ENCODE assay signal across 9 cellular contexts in genomic region chr17:32627233-32628008, GRCh38.
A peak's percentile ranks its signal among the peaks of the same experiment; 100 is the strongest.
DNase-seq lines count a peak whose midpoint lies in the region; ATAC-seq and TF ChIP-seq lines count a peak whose summit lies in the region.
"Had no signal": no experiment of that assay in that cellular context is flagged by ENCODE, and none has a peak within 500 bp of the region (broad histone marks: within the 10 kb centered on the region; RNA-seq: fewer than 3 reads in every experiment).

No MANE protein-coding gene starts in this region.

- no peaks in the 10 kb centered on the region for H3K36me3 ChIP-seq in HUES48 (ENCODE audit: control insufficient read depth, insufficient read depth, low read length)
- H3K36me3 ChIP-seq in osteoblast (ENCODE audit: insufficient read depth, low read length), result no peaks in the 10 kb centered on the region
- H3K36me3 ChIP-seq in heart left ventricle, result no peaks in the 10 kb centered on the region

- H3K4me2 ChIP-seq in osteoblast (ENCODE audit: insufficient read depth, low read length), result no peak overlapping the region

- peaks cover 16% of the 10 kb centered on the region for H3K4me1 ChIP-seq in HUES48 (ENCODE audit: control insufficient read depth, insufficient read depth, low read length)
- peaks cover 8% of the 10 kb centered on the region for H3K4me1 ChIP-seq in osteoblast (ENCODE audit: insufficient read depth, low read length)
- H3K4me1 ChIP-seq in heart left ventricle, result peaks cover 0 to 5% (median 0%) of the 10 kb centered on the region in 12 donors

- H2AFZ ChIP-seq in osteoblast (ENCODE audit: low read length), result no peak overlapping the region

- no peaks in the 10 kb centered on the region for H3K9me3 Mint-ChIP-seq in immature natural killer cell
- H3K9me3 Mint-ChIP-seq: activated naive CD4-positive, alpha-beta T cell treated with anti-CD3 and anti-CD28 coated beads, Interleukin-2, amount 50 U/mL, for 72 hours had no signal

- H3K27me3 Mint-ChIP-seq in immature natural killer cell (ENCODE audit: low read depth in 3 of 3), result peaks cover 0 to 3% (median 1%) of the 10 kb centered on the region in 3 donors

- intact Hi-C loops in heart left ventricle (cut with DNase I), result loop anchor here in 1 of 10 donors (10.0 kb wide), 1 partner anchor 57 kb away; no protein-coding TSS in a partner anchor

- H3K4me3 Mint-ChIP-seq in immature natural killer cell, result no peak overlapping the region

- H3K36me3 Mint-ChIP-seq in immature natural killer cell, result peaks cover 0 to 3% (median 3%) of the 10 kb centered on the region in 3 donors
- H3K36me3 Mint-ChIP-seq: activated naive CD4-positive, alpha-beta T cell treated with anti-CD3 and anti-CD28 coated beads, Interleukin-2, amount 50 U/mL, for 72 hours had no signal

- H4K20me1 ChIP-seq in osteoblast (ENCODE audit: insufficient read depth, low read length), result no peaks in the 10 kb centered on the region

- H3K79me2 ChIP-seq in osteoblast (ENCODE audit: insufficient read depth, low read length), result no peaks in the 10 kb centered on the region

- H3K4me3 ChIP-seq in HUES48 (ENCODE audit: low read depth, low read length) (peak overlapping the region; percentile 27; the same call in 1 of the 2 replicates), fibroblast of pulmonary artery (replicated peaks; ENCODE audit: low read depth, low read length) (no peak overlapping the region), osteoblast (ENCODE audit: insufficient read depth, low read length) (no peak overlapping the region), heart left ventricle (no peak overlapping the region)

- peak overlapping the region; percentile 37 for H3K27ac ChIP-seq in HUES48 (ENCODE audit: low read depth, low read length)
- no peak overlapping the region for H3K27ac ChIP-seq in osteoblast (ENCODE audit: low read depth, low read length)
- H3K27ac ChIP-seq in heart left ventricle, result no peak overlapping the region

- TF ChIP-seq CTCF in fibroblast of pulmonary artery (IDR thresholded peaks at IDR 0.05; ENCODE audit: low read length, missing control alignments), result no peak
- TF ChIP-seq CTCF in osteoblast (IDR thresholded peaks at IDR 0.05; ENCODE audit: extremely low read depth, low read depth, low read length), result no peak
- no peak for TF ChIP-seq CTCF in heart left ventricle (IDR thresholded peaks at IDR 0.05)

- TF ChIP-seq POLR2A in heart left ventricle (IDR thresholded peaks at IDR 0.05), result no peak

- no peak overlapping the region for H3K27ac Mint-ChIP-seq in immature natural killer cell
- H3K27ac Mint-ChIP-seq: activated naive CD4-positive, alpha-beta T cell treated with anti-CD3 and anti-CD28 coated beads, Interleukin-2, amount 50 U/mL, for 72 hours had no signal

- H3K9me3 ChIP-seq in HUES48 (ENCODE audit: control insufficient read depth, insufficient read depth, low read length) (no peaks in the 10 kb centered on the region), osteoblast (ENCODE audit: low read depth, low read length) (no peaks in the 10 kb centered on the region), heart left ventricle (no peaks in the 10 kb centered on the region)

- no peak for ATAC-seq in heart left ventricle
- ATAC-seq: activated naive CD4-positive, alpha-beta T cell treated with anti-CD3 and anti-CD28 coated beads, Interleukin-2, amount 50 U/mL, for 72 hours had no signal

- WGBS in heart left ventricle, 4 donors, result 79 to 85% (median 82%) methylated on average over 15 of the region's 15 CpGs

- H3K27me3 ChIP-seq in HUES48 (ENCODE audit: control insufficient read depth, insufficient read depth, low read length) (no peaks in the 10 kb centered on the region), osteoblast (ENCODE audit: insufficient read depth, low read length) (no peaks in the 10 kb centered on the region), heart left ventricle (no peaks in the 10 kb centered on the region)

- H3K4me1 Mint-ChIP-seq in immature natural killer cell, result no peaks in the 10 kb centered on the region

- H3K9ac ChIP-seq in HUES48 (ENCODE audit: low read depth, low read length), result no peak overlapping the region

- peak; percentile 88 for DNase-seq in NCI-H524 treated with DMSO at 0.1 percent for 48 hours (lab: John Stamatoyannopoulos, UW)
- DNase-seq in fibroblast of pulmonary artery (ENCODE audit: low read depth), result peak; percentile 17
- DNase-seq in osteoblast (ENCODE audit: insufficient read length, low spot score, missing footprints), result peak; percentile 77
- DNase-seq in heart left ventricle, result no peak
- DNase-seq in stimulated activated CD4-positive, alpha-beta T cell treated with anti-CD3 and anti-CD28 coated beads, Interleukin-4, amount 100 ng/mL, for 1 hour, result no peak
- DNase-seq in activated gamma-delta T cell treated with Interleukin-2 at 50 U/mL for 16 hours, result no peak
- DNase-seq in immature natural killer cell, result no peak

Comparison
In these comparisons a context has a peak if more than half of its experiments do, and no peak if none do; other contexts are left out.
1. DNase-seq: peak in NCI-H524 treated with DMSO at 0.1 percent for 48 hours (single experiment), fibroblast of pulmonary artery (single experiment) and osteoblast (single experiment); none in heart left ventricle (0 of 5), stimulated activated CD4-positive, alpha-beta T cell treated with anti-CD3 and anti-CD28 coated beads, Interleukin-4, amount 100 ng/mL, for 1 hour (single experiment), activated gamma-delta T cell treated with Interleukin-2 at 50 U/mL for 16 hours (single experiment) and immature natural killer cell (0 of 3).